16 cellular contexts compared by ENCODE assay signal in the genomic region with DNA sequence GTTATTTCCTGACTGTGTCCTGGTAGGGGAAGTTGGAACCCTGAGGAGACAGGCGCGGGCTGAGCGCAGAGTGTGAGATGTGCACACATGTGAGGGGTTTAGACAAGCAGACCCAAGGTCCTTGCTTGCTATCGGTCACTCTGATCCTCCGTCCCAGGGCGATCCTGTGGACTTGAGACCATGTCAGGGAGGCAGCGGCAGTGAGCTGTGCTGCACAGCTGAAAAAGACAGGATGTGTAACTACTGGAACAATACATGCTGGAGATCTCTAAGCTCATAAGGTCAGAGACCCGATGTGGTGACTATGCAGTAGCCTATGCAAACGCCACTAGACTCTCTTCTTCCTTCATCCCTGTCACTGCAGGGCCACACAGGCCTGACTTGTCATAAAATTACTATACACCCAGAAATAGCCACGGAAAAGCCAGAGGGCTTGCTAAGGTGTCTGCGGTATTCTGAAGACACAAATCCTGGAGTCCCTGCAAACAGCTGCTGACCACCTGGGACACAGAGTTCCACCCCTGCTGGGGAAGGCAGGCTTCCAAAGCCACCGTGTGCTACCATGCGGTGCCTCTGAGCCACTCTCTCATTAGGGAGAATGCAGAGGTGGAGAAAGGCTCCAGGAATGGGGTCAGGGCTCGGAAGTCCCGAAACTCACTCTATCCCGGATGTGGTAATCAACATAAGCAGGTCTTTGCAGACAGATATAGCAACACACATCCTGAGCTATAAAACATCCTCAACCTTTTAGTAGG.
A peak's percentile ranks its signal among the peaks of the same experiment; 100 is the strongest.
DNase-seq lines count a peak whose midpoint lies in the region; ATAC-seq and TF ChIP-seq lines count a peak whose summit lies in the region.
"Had no signal": no experiment of that assay in that cellular context is flagged by ENCODE, and none has a peak within 500 bp of the region (broad histone marks: within the 10 kb centered on the region; RNA-seq: fewer than 3 reads in every experiment).

No MANE protein-coding gene starts in this region.

- ATAC-seq in HG03066 (IDR thresholded peaks at IDR 0.05; ENCODE audit: low read depth, unreplicated experiment) (peak; percentile 23), HG02610 (IDR thresholded peaks at IDR 0.05; ENCODE audit: unreplicated experiment) (no peak)
- no peak for ATAC-seq in stimulated activated memory B cell treated with anti-CD40 and anti-IgM and Interleukin-4, amounts not matched to agents 10 μg/mL and 1 μg/mL and 100 μg/mL, for 72 hours
- ATAC-seq: activated naive CD8-positive, alpha-beta T cell treated with anti-CD3 and anti-CD28 coated beads, Interleukin-2, amount 50 U/mL, for 24 hours had no signal

- H3K27ac Mint-ChIP-seq in stimulated activated memory B cell treated with anti-CD40 and anti-IgM and Interleukin-4, amounts not matched to agents 10 μg/mL and 1 μg/mL and 100 μg/mL, for 72 hours, result peak overlapping the region; percentile 12
- H3K27ac Mint-ChIP-seq: activated naive CD8-positive, alpha-beta T cell treated with anti-CD3 and anti-CD28 coated beads, Interleukin-2, amount 50 U/mL, for 24 hours had no signal

- TF ChIP-seq POLR2A in lower leg skin (IDR thresholded peaks at IDR 0.05), result no peak

- DNase-seq in caudate nucleus (lab: John Stamatoyannopoulos, UW) (no peak), lower leg skin (ENCODE audit: low spot score in 2 of 2) (peak; percentile 11 to 82), hypothalamus (lab: John Stamatoyannopoulos, UW) (no peak), NK-92 (lab: John Stamatoyannopoulos, UW; ENCODE audit: unreplicated experiment) (no peak)
- no peak for DNase-seq in activated CD4-positive, alpha-beta T cell treated with anti-CD3 and anti-CD28 coated beads for 48 hours
- DNase-seq: activated naive CD8-positive, alpha-beta T cell treated with anti-CD3 and anti-CD28 coated beads, Interleukin-2, amount 50 U/mL, for 24 hours; NCI-H1092 treated with DMSO at 0.1 percent for 48 hours; NCI-H524; occipital lobe; stimulated activated CD4-positive, alpha-beta T cell treated with anti-CD3 and anti-CD28 coated beads, Interleukin-4, amount 100 ng/mL, for 1 hour; stimulated activated naive CD4-positive, alpha-beta T cell treated with Interleukin-2 at 50 U/mL for 16 hours had no signal

- no peak overlapping the region for H3K4me3 Mint-ChIP-seq in stimulated activated memory B cell treated with anti-CD40 and anti-IgM and Interleukin-4, amounts not matched to agents 10 μg/mL and 1 μg/mL and 100 μg/mL, for 72 hours
- H3K4me3 Mint-ChIP-seq: activated naive CD8-positive, alpha-beta T cell treated with anti-CD3 and anti-CD28 coated beads, Interleukin-2, amount 50 U/mL, for 24 hours; CD14-positive monocyte had no signal

- no peaks in the 10 kb centered on the region for H3K36me3 Mint-ChIP-seq in stimulated activated memory B cell treated with anti-CD40 and anti-IgM and Interleukin-4, amounts not matched to agents 10 μg/mL and 1 μg/mL and 100 μg/mL, for 72 hours

- H3K27me3 Mint-ChIP-seq in stimulated activated memory B cell treated with anti-CD40 and anti-IgM and Interleukin-4, amounts not matched to agents 10 μg/mL and 1 μg/mL and 100 μg/mL, for 72 hours, result no peaks in the 10 kb centered on the region
- H3K27me3 Mint-ChIP-seq: activated naive CD8-positive, alpha-beta T cell treated with anti-CD3 and anti-CD28 coated beads, Interleukin-2, amount 50 U/mL, for 24 hours had no signal

- intact Hi-C loops in lower leg skin (cut with DNase I; ENCODE audit: low total_unique reads), result no loop called here

- no peak for TF ChIP-seq CTCF in lower leg skin (IDR thresholded peaks at IDR 0.05)

- peak overlapping the region; percentile 11 for H3K27ac ChIP-seq in caudate nucleus (ENCODE audit: low read depth, low read length)
- H3K27ac ChIP-seq: SJSA1 had no signal

- no peaks in the 10 kb centered on the region for H3K9me3 Mint-ChIP-seq in stimulated activated memory B cell treated with anti-CD40 and anti-IgM and Interleukin-4, amounts not matched to agents 10 μg/mL and 1 μg/mL and 100 μg/mL, for 72 hours
- H3K9me3 Mint-ChIP-seq: activated naive CD8-positive, alpha-beta T cell treated with anti-CD3 and anti-CD28 coated beads, Interleukin-2, amount 50 U/mL, for 24 hours had no signal

- H3K4me1 Mint-ChIP-seq in stimulated activated memory B cell treated with anti-CD40 and anti-IgM and Interleukin-4, amounts not matched to agents 10 μg/mL and 1 μg/mL and 100 μg/mL, for 72 hours, result peaks cover 39% of the 10 kb centered on the region

- 85 to 86% methylated on average over 16 of the region's 16 CpGs for WGBS in lower leg skin, 2 donors

- H3K4me3 ChIP-seq in lower leg skin (ENCODE audit: low read depth, poor library complexity, severe bottlenecking), result no peak overlapping the region
- H3K4me3 ChIP-seq: SJSA1 had no signal

Comparison
In these comparisons a context has a peak if more than half of its experiments do, and no peak if none do; other contexts are left out.
1. DNase-seq: peak in lower leg skin (2 of 2); none in caudate nucleus (0 of 61), hypothalamus (0 of 51), activated CD4-positive, alpha-beta T cell treated with anti-CD3 and anti-CD28 coated beads for 48 hours (single experiment) and NK-92 (single experiment).